ENCODE assay signal across 1 cellular context in genomic region chr10:133098426-133099124, GRCh38.
TF ChIP-seq lines count a peak whose summit lies in the region.

No MANE protein-coding gene starts in this region.

TF ChIP-seq in HCT116, 20 proteins besides CTCF, POLR2A, EP300 and RAD21 (continued from another document):
- no peak for TF ChIP-seq REST (IDR thresholded peaks at IDR 0.05; ENCODE audit: low read depth)
- TF ChIP-seq ZFX (IDR thresholded peaks at IDR 0.05) = no peak
- no peak for TF ChIP-seq ELF1 (IDR thresholded peaks at IDR 0.05; ENCODE audit: borderline replicate concordance, low read depth)
- no peak for TF ChIP-seq POLR2AphosphoS5 (IDR thresholded peaks at IDR 0.05; ENCODE audit: low read depth, low read length)
TF ChIP-seq in HCT116: peak in this region for 0.
